1 cellular context compared by ENCODE assay signal in genomic region chr22:47157093-47157420, GRCh38.
TF ChIP-seq lines count a peak whose summit lies in the region.

No MANE protein-coding gene starts in this region.

TF ChIP-seq in WTC11, 78 proteins besides CTCF, POLR2A, EP300 and RAD21 (continued from another document):
- TF ChIP-seq ZBTB43 (CRISPR knock-in tag; IDR thresholded peaks at IDR 0.05) (no peak), ZNF671 (CRISPR knock-in tag; IDR thresholded peaks at IDR 0.05) (no peak), ZNF281 (CRISPR knock-in tag; IDR thresholded peaks at IDR 0.05) (no peak), E2F4 (CRISPR knock-in tag; IDR thresholded peaks at IDR 0.05; ENCODE audit: borderline replicate concordance, low read depth) (no peak), NR3C1 (CRISPR knock-in tag; conservative IDR thresholded peaks at IDR 0.05; ENCODE audit: low read depth) (no peak), TCF7 (CRISPR knock-in tag; IDR thresholded peaks at IDR 0.05; ENCODE audit: low read depth) (no peak), TP53 (CRISPR knock-in tag; IDR thresholded peaks at IDR 0.05) (no peak), RORB (CRISPR knock-in tag; IDR thresholded peaks at IDR 0.05) (no peak), ZSCAN18 (CRISPR knock-in tag; IDR thresholded peaks at IDR 0.05) (no peak)
TF ChIP-seq in WTC11: peak in this region for 0.
